In genomic region chr19:6066661-6067646, GRCh38 we compare ENCODE assay signal across 1 cellular context.
TF ChIP-seq lines count a peak whose summit lies in the region.

No MANE protein-coding gene starts in this region.

TF ChIP-seq in GM23338, 12 proteins besides CTCF, POLR2A, EP300 and RAD21 (continued from another document):
- TF ChIP-seq ZNF462 (CRISPR knock-in tag; IDR thresholded peaks at IDR 0.05) (no peak), NANOG (IDR thresholded peaks at IDR 0.05; ENCODE audit: borderline replicate concordance) (no peak), STAT1 (IDR thresholded peaks at IDR 0.05; ENCODE audit: unreplicated experiment) (no peak), POLR2AphosphoS5 (IDR thresholded peaks at IDR 0.05; ENCODE audit: low read depth) (no peak), JUNB (IDR thresholded peaks at IDR 0.05; ENCODE audit: unreplicated experiment) (no peak), CREB1 (CRISPR knock-in tag; IDR thresholded peaks at IDR 0.05; ENCODE audit: low read depth) (no peak), ZNF114 (CRISPR knock-in tag; IDR thresholded peaks at IDR 0.05) (no peak)
